In genomic region chr1:78168306-78168705, GRCh38 we compare ENCODE assay signal across 18 cellular contexts.
"Had no signal": no experiment of that assay in that cellular context is flagged by ENCODE, and none has a peak within 500 bp of the region (broad histone marks: within the 10 kb centered on the region; RNA-seq: fewer than 3 reads in every experiment).

No MANE protein-coding gene starts in this region.

- DNase-seq: activated CD4-positive, alpha-beta T cell treated with anti-CD3 and anti-CD28 coated beads, Interleukin-2, amount 50 U/mL, for 48 hours; activated CD4-positive, CD25-positive, alpha-beta regulatory T cell treated with anti-CD3 and anti-CD28 coated beads, Interleukin-2, amount 50 U/mL, for 72 hours; activated CD8-positive, alpha-beta memory T cell treated with anti-CD3 and anti-CD28 coated beads, Interleukin-2, amount 10 ng/mL, durations not matched to agents 7 days and 5 days; activated effector memory CD4-positive, alpha-beta T cell treated with anti-CD3 and anti-CD28 coated beads, Interleukin-2, amount 50 U/mL, for 16 hours; activated T-cell treated with anti-CD3 and anti-CD28 coated beads, Interleukin-2, amount 50 U/mL, for 24 hours; amniotic stem cell; brain microvascular endothelial cell; cerebellar nuclear complex; gastrocnemius medialis; heart right ventricle; mammary epithelial cell; T-helper 2 cell; thyroid gland had no signal

- H3K36me3 Mint-ChIP-seq: activated CD8-positive, alpha-beta memory T cell treated with anti-CD3 and anti-CD28 coated beads, Interleukin-2, amount 10 ng/mL, durations not matched to agents 7 days and 5 days; activated naive CD4-positive, alpha-beta T cell treated with anti-CD3 and anti-CD28 coated beads, Interleukin-2, amount 50 U/mL, for 72 hours; natural killer cell treated with Interleukin-12 subunit alpha and Interleukin-12 subunit beta and Interleukin-15 and Interleukin-18, amount 100 ng/mL, for 72 hours had no signal

- H3K4me3 Mint-ChIP-seq: activated CD8-positive, alpha-beta memory T cell treated with anti-CD3 and anti-CD28 coated beads, Interleukin-2, amount 10 ng/mL, durations not matched to agents 7 days and 5 days; activated T-cell treated with anti-CD3 and anti-CD28 coated beads, Interleukin-2, amount 50 U/mL, for 24 hours; natural killer cell treated with Interleukin-12 subunit alpha and Interleukin-12 subunit beta and Interleukin-15 and Interleukin-18, amount 100 ng/mL, for 72 hours had no signal

- FAIRE-seq: islet of Langerhans, urothelium cell line had no signal

- H3K27me3 ChIP-seq: brain microvascular endothelial cell, esophagus muscularis mucosa, gastrocnemius medialis, heart right ventricle, thyroid gland had no signal

- H3K4me3 ChIP-seq: esophagus muscularis mucosa, gastrocnemius medialis, heart right ventricle, thyroid gland had no signal

- H3K4me1 ChIP-seq: esophagus muscularis mucosa, gastrocnemius medialis, heart right ventricle, thyroid gland had no signal

- H3K27ac Mint-ChIP-seq: activated CD8-positive, alpha-beta memory T cell treated with anti-CD3 and anti-CD28 coated beads, Interleukin-2, amount 10 ng/mL, durations not matched to agents 7 days and 5 days; activated naive CD4-positive, alpha-beta T cell treated with anti-CD3 and anti-CD28 coated beads, Interleukin-2, amount 50 U/mL, for 72 hours; activated T-cell treated with anti-CD3 and anti-CD28 coated beads, Interleukin-2, amount 50 U/mL, for 24 hours; natural killer cell treated with Interleukin-12 subunit alpha and Interleukin-12 subunit beta and Interleukin-15 and Interleukin-18, amount 100 ng/mL, for 72 hours had no signal

- H3K36me3 ChIP-seq: brain microvascular endothelial cell, esophagus muscularis mucosa, gastrocnemius medialis, heart right ventricle, thyroid gland had no signal

- H3K27ac ChIP-seq: brain microvascular endothelial cell, esophagus muscularis mucosa, gastrocnemius medialis, heart right ventricle, thyroid gland had no signal

- H3K9me3 Mint-ChIP-seq: activated naive CD4-positive, alpha-beta T cell treated with anti-CD3 and anti-CD28 coated beads, Interleukin-2, amount 50 U/mL, for 72 hours; activated T-cell treated with anti-CD3 and anti-CD28 coated beads, Interleukin-2, amount 50 U/mL, for 24 hours; natural killer cell treated with Interleukin-12 subunit alpha and Interleukin-12 subunit beta and Interleukin-15 and Interleukin-18, amount 100 ng/mL, for 72 hours had no signal

- H3K4me1 Mint-ChIP-seq: activated CD8-positive, alpha-beta memory T cell treated with anti-CD3 and anti-CD28 coated beads, Interleukin-2, amount 10 ng/mL, durations not matched to agents 7 days and 5 days had no signal

- H3K9me3 ChIP-seq: esophagus muscularis mucosa, gastrocnemius medialis, thyroid gland had no signal

- ATAC-seq: activated CD8-positive, alpha-beta memory T cell treated with anti-CD3 and anti-CD28 coated beads, Interleukin-2, amount 10 ng/mL, durations not matched to agents 7 days and 5 days; activated naive CD4-positive, alpha-beta T cell treated with anti-CD3 and anti-CD28 coated beads, Interleukin-2, amount 50 U/mL, for 72 hours; gastrocnemius medialis; heart right ventricle; natural killer cell treated with Interleukin-12 subunit alpha and Interleukin-12 subunit beta and Interleukin-15 and Interleukin-18, amount 100 ng/mL, for 72 hours had no signal
